21 cellular contexts compared by ENCODE assay signal in genomic region chr7:35487841-35488240, GRCh38.
DNase-seq lines count a peak whose midpoint lies in the region; TF ChIP-seq lines count a peak whose summit lies in the region.
"Had no signal": no experiment of that assay in that cellular context is flagged by ENCODE, and none has a peak within 500 bp of the region (broad histone marks: within the 10 kb centered on the region; RNA-seq: fewer than 3 reads in every experiment).

No MANE protein-coding gene starts in this region.

- H3K4me3 Mint-ChIP-seq in osteocyte (ENCODE audit: unreplicated experiment) = no peak overlapping the region
- H3K4me3 Mint-ChIP-seq in activated CD4-positive, alpha-beta memory T cell treated with anti-CD3 and anti-CD28 coated beads for 36 hours = no peak overlapping the region
- H3K4me3 Mint-ChIP-seq: CD14-positive monocyte; CD4-positive, alpha-beta memory T cell; CD4-positive, CD25-positive, alpha-beta regulatory T cell; CD8-positive, alpha-beta memory T cell had no signal

- peaks cover 6% of the 10 kb centered on the region for H3K4me1 Mint-ChIP-seq in osteocyte (ENCODE audit: unreplicated experiment)
- no peaks in the 10 kb centered on the region for H3K4me1 Mint-ChIP-seq in activated CD4-positive, alpha-beta memory T cell treated with anti-CD3 and anti-CD28 coated beads for 36 hours (ENCODE audit: low read depth)
- H3K4me1 Mint-ChIP-seq: CD14-positive monocyte; CD4-positive, alpha-beta memory T cell; CD4-positive, CD25-positive, alpha-beta regulatory T cell; CD8-positive, alpha-beta memory T cell had no signal

- no peak overlapping the region for H3K27ac Mint-ChIP-seq in osteocyte (ENCODE audit: unreplicated experiment)
- H3K27ac Mint-ChIP-seq in activated CD4-positive, alpha-beta memory T cell treated with anti-CD3 and anti-CD28 coated beads for 36 hours = no peak overlapping the region
- H3K27ac Mint-ChIP-seq: CD4-positive, alpha-beta memory T cell; CD4-positive, CD25-positive, alpha-beta regulatory T cell; CD8-positive, alpha-beta memory T cell had no signal

- peaks cover 15% of the 10 kb centered on the region for H3K27me3 Mint-ChIP-seq in osteocyte (ENCODE audit: unreplicated experiment)
- H3K27me3 Mint-ChIP-seq in activated CD4-positive, alpha-beta memory T cell treated with anti-CD3 and anti-CD28 coated beads for 36 hours = peaks cover 7% of the 10 kb centered on the region

- POLR2A ChIA-PET in activated CD4-positive, alpha-beta memory T cell treated with anti-CD3 and anti-CD28 coated beads for 36 hours (lab: Charles Lee) = no interaction called here

- intact Hi-C loops in activated CD4-positive, alpha-beta memory T cell treated with anti-CD3 and anti-CD28 coated beads for 36 hours (cut with micrococcal nuclease) = no loop called here

- no peaks in the 10 kb centered on the region for H3K9me3 Mint-ChIP-seq in osteocyte (ENCODE audit: unreplicated experiment)
- no peaks in the 10 kb centered on the region for H3K9me3 Mint-ChIP-seq in activated CD4-positive, alpha-beta memory T cell treated with anti-CD3 and anti-CD28 coated beads for 36 hours
- H3K9me3 Mint-ChIP-seq: CD4-positive, CD25-positive, alpha-beta regulatory T cell; CD8-positive, alpha-beta memory T cell had no signal

- CTCF ChIA-PET in activated CD4-positive, alpha-beta memory T cell treated with anti-CD3 and anti-CD28 coated beads for 36 hours (lab: Charles Lee) = no interaction called here

- no peaks in the 10 kb centered on the region for H3K36me3 Mint-ChIP-seq in osteocyte (ENCODE audit: unreplicated experiment)
- H3K36me3 Mint-ChIP-seq in activated CD4-positive, alpha-beta memory T cell treated with anti-CD3 and anti-CD28 coated beads for 36 hours = no peaks in the 10 kb centered on the region
- H3K36me3 Mint-ChIP-seq: CD14-positive monocyte; CD4-positive, alpha-beta memory T cell; CD4-positive, CD25-positive, alpha-beta regulatory T cell; CD8-positive, alpha-beta memory T cell had no signal

- TF ChIP-seq CTCF in osteocyte (IDR thresholded peaks at IDR 0.05) = no peak

- DNase-seq in islet precursor cell (peak; percentile 39), osteocyte (ENCODE audit: extremely low spot score, unreplicated experiment) (peak; percentile 49), NCI-H1436 (lab: John Stamatoyannopoulos, UW) (no peak), KG1 (lab: John Stamatoyannopoulos, UW) (no peak)
- no peak for DNase-seq in activated CD4-positive, alpha-beta memory T cell treated with anti-CD3 and anti-CD28 coated beads for 36 hours
- DNase-seq: 8988T; ACHN; BE2C; C1 segment of cervical spinal cord; CD4-positive, alpha-beta memory T cell; CD4-positive, CD25-positive, alpha-beta regulatory T cell; CD8-positive, alpha-beta memory T cell; COR-L47; DMS 273 treated with DMSO at 0.1 percent for 48 hours; DMS153; DMS53; DMS79; DND-41; EL; GDM1 had no signal

Comparison
In these comparisons a context has a peak if more than half of its experiments do, and no peak if none do; other contexts are left out.
1. DNase-seq: peak in islet precursor cell (single experiment) and osteocyte (single experiment); none in NCI-H1436 (single experiment), KG1 (single experiment) and activated CD4-positive, alpha-beta memory T cell treated with anti-CD3 and anti-CD28 coated beads for 36 hours (single experiment).